In genomic region chr19:3284759-3285646, GRCh38 we compare ENCODE assay signal across 8 cellular contexts.
DNase-seq lines count a peak whose midpoint lies in the region; ATAC-seq and TF ChIP-seq lines count a peak whose summit lies in the region.

No MANE protein-coding gene starts in this region.

- peak overlapping the region in 3 of 4 donors; percentile 4 to 36 (median 33) for H3K4me3 ChIP-seq in Peyer's patch
- no peak overlapping the region for H3K4me3 ChIP-seq in fibroblast of the aortic adventitia (ENCODE audit: low read depth, low read length)
- peak overlapping the region; percentile 47 for H3K4me3 ChIP-seq in parathyroid adenoma (ENCODE audit: low read depth, low read length)

- peak in 1 of 2 donors; percentile 12 for TF ChIP-seq POLR2A in Peyer's patch (IDR thresholded peaks at IDR 0.05)

- no peaks in the 10 kb centered on the region for H3K36me3 ChIP-seq in Peyer's patch
- no peaks in the 10 kb centered on the region for H3K36me3 ChIP-seq in parathyroid adenoma (ENCODE audit: control insufficient read depth, insufficient read depth, low read length)

- peaks cover 11% of the 10 kb centered on the region for H3K4me1 Mint-ChIP-seq in activated T-cell treated with anti-CD3 and anti-CD28 coated beads, Interleukin-2, amount 50 U/mL, for 4 hours (ENCODE audit: low read depth)

- no peak overlapping the region for H3K9ac ChIP-seq in parathyroid adenoma

- H3K4me3 Mint-ChIP-seq in activated T-cell treated with anti-CD3 and anti-CD28 coated beads, Interleukin-2, amount 50 U/mL, for 4 hours = peak overlapping the region; percentile 16

- TF ChIP-seq CTCF in Peyer's patch (IDR thresholded peaks at IDR 0.05) (no peak), fibroblast of the aortic adventitia (IDR thresholded peaks at IDR 0.05; ENCODE audit: insufficient read depth, low read length) (no peak), parathyroid adenoma (IDR thresholded peaks at IDR 0.05) (no peak)

- H3K27ac ChIP-seq in Peyer's patch = no peak overlapping the region
- H3K27ac ChIP-seq in parathyroid adenoma = no peak overlapping the region

- H3K27me3 ChIP-seq in Peyer's patch (peaks cover 0 to 3% of the 10 kb centered on the region in 2 donors), parathyroid adenoma (ENCODE audit: control insufficient read depth, insufficient read depth, low read length) (no peaks in the 10 kb centered on the region)

- peaks cover 22% of the 10 kb centered on the region for H3K27me3 Mint-ChIP-seq in activated T-cell treated with anti-CD3 and anti-CD28 coated beads, Interleukin-2, amount 50 U/mL, for 4 hours (ENCODE audit: low read depth)

- peaks cover 0 to 21% (median 2%) of the 10 kb centered on the region in 4 donors for H3K4me1 ChIP-seq in Peyer's patch
- no peaks in the 10 kb centered on the region for H3K4me1 ChIP-seq in parathyroid adenoma

- DNase-seq in DMS 273 (lab: John Stamatoyannopoulos, UW; ENCODE audit: unreplicated experiment) = peak; percentile 74
- DNase-seq in DMS 273 treated with DMSO at 0.1 percent for 48 hours (lab: John Stamatoyannopoulos, UW) = no peak
- peak; percentile 33 to 77 (median 73) for DNase-seq in Peyer's patch
- peak; percentile 33 for DNase-seq in activated T-cell treated with anti-CD3 and anti-CD28 coated beads, Interleukin-2, amount 50 U/mL, for 4 hours
- DNase-seq in fibroblast of the aortic adventitia (ENCODE audit: low read depth) = peak; percentile 38

- no peaks in the 10 kb centered on the region for H3K79me2 ChIP-seq in parathyroid adenoma

- no peaks in the 10 kb centered on the region for H3K36me3 Mint-ChIP-seq in activated T-cell treated with anti-CD3 and anti-CD28 coated beads, Interleukin-2, amount 50 U/mL, for 4 hours (ENCODE audit: insufficient read depth)

- peaks cover 0 to 9% (median 0%) of the 10 kb centered on the region in 4 donors for H3K9me3 ChIP-seq in Peyer's patch
- no peaks in the 10 kb centered on the region for H3K9me3 ChIP-seq in parathyroid adenoma (ENCODE audit: control insufficient read depth, low read length)

- peak overlapping the region; percentile 74 for H3K4me2 ChIP-seq in parathyroid adenoma (ENCODE audit: low read length)

- H2AFZ ChIP-seq in parathyroid adenoma = peak overlapping the region; percentile 65

- ATAC-seq in activated T-cell treated with anti-CD3 and anti-CD28 coated beads, Interleukin-2, amount 50 U/mL, for 4 hours = peak; percentile 81 to 83
- ATAC-seq in GM21423 (IDR thresholded peaks at IDR 0.05; ENCODE audit: unreplicated experiment) (no peak), HG02798 (IDR thresholded peaks at IDR 0.05; ENCODE audit: poor library complexity, unreplicated experiment) (no peak)

- no peaks in the 10 kb centered on the region for H3K9me3 Mint-ChIP-seq in activated T-cell treated with anti-CD3 and anti-CD28 coated beads, Interleukin-2, amount 50 U/mL, for 4 hours

Comparison
In these comparisons a context has a peak if more than half of its experiments do, and no peak if none do; other contexts are left out.
1. ATAC-seq: peak in activated T-cell treated with anti-CD3 and anti-CD28 coated beads, Interleukin-2, amount 50 U/mL, for 4 hours (2 of 2); none in GM21423 (single experiment) and HG02798 (single experiment).